1 cellular context compared by ENCODE assay signal in the genomic region with DNA sequence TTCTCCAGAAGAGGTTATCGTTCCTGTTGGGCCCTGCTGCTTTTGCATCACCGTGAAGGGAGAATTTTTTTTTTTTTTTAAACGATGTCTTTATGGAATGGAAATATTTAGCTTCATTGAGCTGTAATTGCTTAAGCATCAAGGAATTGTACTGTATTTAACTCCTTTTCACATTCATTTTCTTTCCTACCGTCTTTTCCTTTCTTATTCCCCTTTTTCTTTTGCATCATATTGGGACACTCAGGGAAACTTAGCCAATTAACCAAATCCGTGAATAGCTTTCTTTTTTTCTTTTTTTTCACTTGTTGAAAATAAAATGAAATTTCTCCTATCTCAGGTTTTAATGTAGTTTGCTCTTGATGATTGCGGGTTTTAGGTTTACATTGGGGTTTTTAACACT.
A peak's percentile ranks its signal among the peaks of the same experiment; 100 is the strongest.
TF ChIP-seq lines count a peak whose summit lies in the region.

No MANE protein-coding gene starts in this region.

TF ChIP-seq in H1, 55 proteins besides CTCF, POLR2A, EP300 and RAD21:
- TF ChIP-seq ATF2 (IDR thresholded peaks at IDR 0.05; ENCODE audit: low read length) = no peak
- TF ChIP-seq NANOG (IDR thresholded peaks at IDR 0.05; ENCODE audit: insufficient read depth, low read depth, low read length, poor library complexity, severe bottlenecking) = peak; percentile 34
